Comparison of ENCODE assay signal across 1 cellular context in the genomic region with DNA sequence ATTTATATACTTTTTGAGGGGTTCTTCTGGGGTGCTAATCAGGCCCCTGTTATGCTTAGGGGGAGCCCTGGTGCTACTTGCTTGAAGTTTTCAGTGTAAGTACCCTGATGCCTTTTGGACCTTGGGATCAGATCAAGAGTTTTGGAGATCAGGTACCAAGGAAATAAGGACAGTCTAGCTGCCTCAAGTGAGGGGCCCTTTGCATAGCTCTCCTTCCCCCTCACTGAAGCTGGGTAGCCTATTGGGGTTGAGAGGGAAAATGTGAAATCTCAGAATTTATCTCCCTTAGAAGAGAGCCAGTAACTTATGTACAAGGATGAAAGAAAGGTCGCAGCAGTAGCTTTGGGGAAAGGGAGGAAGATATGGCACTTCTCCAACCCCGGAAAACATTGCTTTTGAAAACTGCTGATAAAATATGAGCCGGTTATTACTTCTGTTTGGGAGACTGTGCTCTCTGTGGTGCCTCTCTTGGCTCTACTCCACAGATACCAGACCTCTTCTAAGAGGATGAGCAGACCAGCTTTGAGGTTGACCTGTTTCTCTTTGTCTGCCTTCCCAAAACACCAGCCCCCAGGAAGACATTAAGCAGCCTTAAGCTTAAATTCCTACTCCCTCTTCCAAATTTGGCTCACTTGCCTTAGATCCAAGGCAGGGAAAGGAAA.
TF ChIP-seq lines count a peak whose summit lies in the region.

No MANE protein-coding gene starts in this region.

TF ChIP-seq in SK-N-SH treated with all-trans-retinoic acid at 6 μM for 48 hours, 23 proteins besides CTCF, POLR2A, EP300 and RAD21 (continued from another document):
- TF ChIP-seq, protein P1, sequence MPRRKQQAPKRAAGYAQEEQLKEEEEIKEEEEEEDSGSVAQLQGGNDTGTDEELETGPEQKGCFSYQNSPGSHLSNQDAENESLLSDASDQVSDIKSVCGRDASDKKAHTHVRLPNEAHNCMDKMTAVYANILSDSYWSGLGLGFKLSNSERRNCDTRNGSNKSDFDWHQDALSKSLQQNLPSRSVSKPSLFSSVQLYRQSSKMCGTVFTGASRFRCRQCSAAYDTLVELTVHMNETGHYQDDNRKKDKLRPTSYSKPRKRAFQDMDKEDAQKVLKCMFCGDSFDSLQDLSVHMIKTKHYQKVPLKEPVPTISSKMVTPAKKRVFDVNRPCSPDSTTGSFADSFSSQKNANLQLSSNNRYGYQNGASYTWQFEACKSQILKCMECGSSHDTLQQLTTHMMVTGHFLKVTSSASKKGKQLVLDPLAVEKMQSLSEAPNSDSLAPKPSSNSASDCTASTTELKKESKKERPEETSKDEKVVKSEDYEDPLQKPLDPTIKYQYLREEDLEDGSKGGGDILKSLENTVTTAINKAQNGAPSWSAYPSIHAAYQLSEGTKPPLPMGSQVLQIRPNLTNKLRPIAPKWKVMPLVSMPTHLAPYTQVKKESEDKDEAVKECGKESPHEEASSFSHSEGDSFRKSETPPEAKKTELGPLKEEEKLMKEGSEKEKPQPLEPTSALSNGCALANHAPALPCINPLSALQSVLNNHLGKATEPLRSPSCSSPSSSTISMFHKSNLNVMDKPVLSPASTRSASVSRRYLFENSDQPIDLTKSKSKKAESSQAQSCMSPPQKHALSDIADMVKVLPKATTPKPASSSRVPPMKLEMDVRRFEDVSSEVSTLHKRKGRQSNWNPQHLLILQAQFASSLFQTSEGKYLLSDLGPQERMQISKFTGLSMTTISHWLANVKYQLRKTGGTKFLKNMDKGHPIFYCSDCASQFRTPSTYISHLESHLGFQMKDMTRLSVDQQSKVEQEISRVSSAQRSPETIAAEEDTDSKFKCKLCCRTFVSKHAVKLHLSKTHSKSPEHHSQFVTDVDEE (CRISPR knock-in tag; IDR thresholded peaks at IDR 0.05) = peak; percentile 74; the same call in 1 of the 2 replicates
- TF ChIP-seq TOX (CRISPR knock-in tag; IDR thresholded peaks at IDR 0.05; ENCODE audit: borderline replicate concordance) = no peak; the same call in 1 of the 2 replicates
- no peak for TF ChIP-seq RARB (CRISPR knock-in tag; IDR thresholded peaks at IDR 0.05)
- no peak for TF ChIP-seq ARNTL (CRISPR knock-in tag; IDR thresholded peaks at IDR 0.05; ENCODE audit: borderline replicate concordance, low read depth)
- no peak; the same call in 1 of the 2 replicates for TF ChIP-seq ZFP3 (CRISPR knock-in tag; IDR thresholded peaks at IDR 0.05)
- TF ChIP-seq ZNF8 (CRISPR knock-in tag; IDR thresholded peaks at IDR 0.05) = no peak
- TF ChIP-seq ZNF70 (CRISPR knock-in tag; IDR thresholded peaks at IDR 0.05) = 0 out of 2 replicates have a peak, but pooled peaks have one; percentile 8
- TF ChIP-seq TCF4 (CRISPR knock-in tag; IDR thresholded peaks at IDR 0.05; ENCODE audit: borderline replicate concordance) = peak; percentile 61
- TF ChIP-seq, protein P2, sequence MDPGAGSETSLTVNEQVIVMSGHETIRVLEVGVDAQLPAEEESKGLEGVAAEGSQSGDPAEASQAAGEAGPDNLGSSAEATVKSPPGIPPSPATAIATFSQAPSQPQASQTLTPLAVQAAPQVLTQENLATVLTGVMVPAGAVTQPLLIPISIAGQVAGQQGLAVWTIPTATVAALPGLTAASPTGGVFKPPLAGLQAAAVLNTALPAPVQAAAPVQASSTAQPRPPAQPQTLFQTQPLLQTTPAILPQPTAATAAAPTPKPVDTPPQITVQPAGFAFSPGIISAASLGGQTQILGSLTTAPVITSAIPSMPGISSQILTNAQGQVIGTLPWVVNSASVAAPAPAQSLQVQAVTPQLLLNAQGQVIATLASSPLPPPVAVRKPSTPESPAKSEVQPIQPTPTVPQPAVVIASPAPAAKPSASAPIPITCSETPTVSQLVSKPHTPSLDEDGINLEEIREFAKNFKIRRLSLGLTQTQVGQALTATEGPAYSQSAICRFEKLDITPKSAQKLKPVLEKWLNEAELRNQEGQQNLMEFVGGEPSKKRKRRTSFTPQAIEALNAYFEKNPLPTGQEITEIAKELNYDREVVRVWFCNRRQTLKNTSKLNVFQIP (CRISPR knock-in tag; IDR thresholded peaks at IDR 0.05; ENCODE audit: borderline replicate concordance, low read depth) = no peak; the same call in 1 of the 2 replicates
- no peak; the same call in 1 of the 2 replicates for TF ChIP-seq ZFP30 (CRISPR knock-in tag; IDR thresholded peaks at IDR 0.05)
- no peak for TF ChIP-seq ZC3H10 (CRISPR knock-in tag; IDR thresholded peaks at IDR 0.05)
- TF ChIP-seq BACH2 (CRISPR knock-in tag; IDR thresholded peaks at IDR 0.05; ENCODE audit: borderline replicate concordance) = no peak
- TF ChIP-seq, protein P3, sequence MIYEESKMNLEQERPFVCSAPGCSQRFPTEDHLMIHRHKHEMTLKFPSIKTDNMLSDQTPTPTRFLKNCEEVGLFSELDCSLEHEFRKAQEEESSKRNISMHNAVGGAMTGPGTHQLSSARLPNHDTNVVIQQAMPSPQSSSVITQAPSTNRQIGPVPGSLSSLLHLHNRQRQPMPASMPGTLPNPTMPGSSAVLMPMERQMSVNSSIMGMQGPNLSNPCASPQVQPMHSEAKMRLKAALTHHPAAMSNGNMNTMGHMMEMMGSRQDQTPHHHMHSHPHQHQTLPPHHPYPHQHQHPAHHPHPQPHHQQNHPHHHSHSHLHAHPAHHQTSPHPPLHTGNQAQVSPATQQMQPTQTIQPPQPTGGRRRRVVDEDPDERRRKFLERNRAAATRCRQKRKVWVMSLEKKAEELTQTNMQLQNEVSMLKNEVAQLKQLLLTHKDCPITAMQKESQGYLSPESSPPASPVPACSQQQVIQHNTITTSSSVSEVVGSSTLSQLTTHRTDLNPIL (CRISPR knock-in tag; IDR thresholded peaks at IDR 0.05; ENCODE audit: low read depth) = no peak
- TF ChIP-seq ZNF565 (CRISPR knock-in tag; conservative IDR thresholded peaks at IDR 0.05; ENCODE audit: low read depth) = no peak
